ENCODE assay signal across 29 cellular contexts in genomic region chr16:14331020-14331419, GRCh38.
"Had no signal": no experiment of that assay in that cellular context is flagged by ENCODE, and none has a peak within 500 bp of the region (broad histone marks: within the 10 kb centered on the region; RNA-seq: fewer than 3 reads in every experiment).

No MANE protein-coding gene starts in this region.

- H3K4me3 ChIP-seq: cardiac muscle cell, SJCRH30 had no signal

- H3K27me3 ChIP-seq: cardiac muscle cell, SJCRH30 had no signal

- FAIRE-seq: astrocyte had no signal

- H3K4me1 ChIP-seq: SJCRH30 had no signal

- H3K36me3 ChIP-seq: cardiac muscle cell had no signal

- H3K4me3 Mint-ChIP-seq: activated CD8-positive, alpha-beta T cell treated with anti-CD3 and anti-CD28 coated beads, Interleukin-2, amount 10 ng/mL, durations not matched to agents 7 days and 5 days; activated naive CD8-positive, alpha-beta T cell treated with anti-CD3 and anti-CD28 coated beads, Interleukin-2, amount 50 U/mL, for 24 hours; activated T-cell treated with anti-CD3 and anti-CD28 coated beads, Interleukin-2, amount 50 U/mL, for 24 hours; brain; T-helper 1 cell treated with Interleukin-12 subunit alpha and Interleukin-12 subunit beta and Interleukin-4 antibody, amounts not matched to agents 30 μg/mL and 1 μg/mL, for 36 hours; WTC11 had no signal

- H3K4me1 Mint-ChIP-seq: activated naive CD8-positive, alpha-beta T cell treated with anti-CD3 and anti-CD28 coated beads, Interleukin-2, amount 50 U/mL, for 24 hours; WTC11 had no signal

- H3K27me3 Mint-ChIP-seq: activated naive CD8-positive, alpha-beta T cell treated with anti-CD3 and anti-CD28 coated beads, Interleukin-2, amount 50 U/mL, for 24 hours; activated T-cell treated with anti-CD3 and anti-CD28 coated beads, Interleukin-2, amount 50 U/mL, for 24 hours; brain had no signal

- DNase-seq: activated CD4-positive, alpha-beta T cell treated with anti-CD3 and anti-CD28 coated beads for 48 hours; activated CD4-positive, alpha-beta T cell treated with anti-CD3 and anti-CD28 coated beads, Interleukin-2, amount 50 U/mL, for 4 hours; activated CD4-positive, CD25-positive, alpha-beta regulatory T cell treated with anti-CD3 and anti-CD28 coated beads, Interleukin-2, amount 50 U/mL, for 72 hours; activated CD8-positive, alpha-beta T cell treated with anti-CD3 and anti-CD28 coated beads, Interleukin-2, amount 10 ng/mL, durations not matched to agents 7 days and 5 days; activated effector memory CD4-positive, alpha-beta T cell treated with anti-CD3 and anti-CD28 coated beads, Interleukin-2, amount 50 U/mL, for 16 hours; activated naive CD4-positive, alpha-beta T cell treated with Interleukin-2 at 50 U/mL for 16 hours; activated naive CD8-positive, alpha-beta T cell treated with anti-CD3 and anti-CD28 coated beads, Interleukin-2, amount 50 U/mL, for 24 hours; activated T-cell treated with anti-CD3 and anti-CD28 coated beads, Interleukin-2, amount 50 U/mL, for 24 hours; amniotic stem cell; KG1; NCI-H1048; NCI-H146; NCI-H1930; NCI-H345; NCI-H510A; NCI-H526 treated with DMSO at 0.1 percent for 48 hours; NCI-H82; NK-92 treated with Interleukin-12 subunit alpha and Interleukin-12 subunit beta, amount 100 ng/mL, for 24 hours; OCI-M1; RPMI8226; SJCRH30 had no signal

- H3K9me3 Mint-ChIP-seq: activated T-cell treated with anti-CD3 and anti-CD28 coated beads, Interleukin-2, amount 50 U/mL, for 24 hours had no signal

- H3K27ac ChIP-seq: cardiac muscle cell, SJCRH30 had no signal

- ATAC-seq: activated CD8-positive, alpha-beta T cell treated with anti-CD3 and anti-CD28 coated beads, Interleukin-2, amount 10 ng/mL, durations not matched to agents 7 days and 5 days; activated naive CD4-positive, alpha-beta T cell treated with anti-CD3 and anti-CD28 coated beads, Interleukin-2, amount 50 U/mL, for 72 hours; activated naive CD8-positive, alpha-beta T cell treated with anti-CD3 and anti-CD28 coated beads, Interleukin-2, amount 50 U/mL, for 24 hours; Panc1; Right ventricle myocardium inferior; WTC11 had no signal

- H3K36me3 Mint-ChIP-seq: activated naive CD4-positive, alpha-beta T cell treated with anti-CD3 and anti-CD28 coated beads, Interleukin-2, amount 50 U/mL, for 72 hours had no signal

- H3K27ac Mint-ChIP-seq: activated CD8-positive, alpha-beta T cell treated with anti-CD3 and anti-CD28 coated beads, Interleukin-2, amount 10 ng/mL, durations not matched to agents 7 days and 5 days; activated naive CD4-positive, alpha-beta T cell treated with anti-CD3 and anti-CD28 coated beads, Interleukin-2, amount 50 U/mL, for 72 hours; activated naive CD8-positive, alpha-beta T cell treated with anti-CD3 and anti-CD28 coated beads, Interleukin-2, amount 50 U/mL, for 24 hours; activated T-cell treated with anti-CD3 and anti-CD28 coated beads, Interleukin-2, amount 50 U/mL, for 24 hours; brain; T-helper 1 cell treated with Interleukin-12 subunit alpha and Interleukin-12 subunit beta and Interleukin-4 antibody, amounts not matched to agents 30 μg/mL and 1 μg/mL, for 36 hours; WTC11 had no signal
